In genomic region chr5:90356612-90357011, GRCh38 we compare ENCODE assay signal across 18 cellular contexts. TPM values are rescaled to one million over a fixed set of nuclear protein-coding genes. Genes with fewer than 3 reads are reported as not detected.
A peak's percentile ranks its signal among the peaks of the same experiment; 100 is the strongest.
DNase-seq lines count a peak whose midpoint lies in the region; ATAC-seq and TF ChIP-seq lines count a peak whose summit lies in the region.
"Had no signal": no experiment of that assay in that cellular context is flagged by ENCODE, and none has a peak within 500 bp of the region (broad histone marks: within the 10 kb centered on the region; RNA-seq: fewer than 3 reads in every experiment).

No MANE protein-coding gene starts in this region.

- no peaks in the 10 kb centered on the region for H3K36me3 Mint-ChIP-seq in CD14-positive monocyte
- H3K36me3 Mint-ChIP-seq: stimulated activated memory B cell treated with anti-CD40 and anti-IgM and Interleukin-4, amounts not matched to agents 10 μg/mL and 1 μg/mL and 100 μg/mL, for 72 hours had no signal

- H3K9ac ChIP-seq in SK-N-MC (ENCODE audit: insufficient read length) = peak overlapping the region; percentile 6

- peak; percentile 22 to 82 for DNase-seq in NCI-H2081 (lab: John Stamatoyannopoulos, UW)
- peak; percentile 48 for DNase-seq in SK-N-MC (ENCODE audit: low read depth, low spot score)
- peak; percentile 26 for DNase-seq in fibroblast of peridontal ligament (ENCODE audit: extremely low read depth)
- DNase-seq in superior temporal gyrus (ENCODE audit: extremely low spot score) = peak; percentile 58
- no peak for DNase-seq in DMS79 treated with DMSO at 0.1 percent for 48 hours (lab: John Stamatoyannopoulos, UW)
- DNase-seq in CD14-positive monocyte (ENCODE audit: low spot score) = no peak
- DNase-seq: activated CD4-positive, alpha-beta T cell treated with anti-CD3 and anti-CD28 coated beads for 1 hour; amniotic stem cell; cortex of kidney; DMS53; Karpas-422; naive thymus-derived CD8-positive, alpha-beta T cell; NCI-H526; transverse colon had no signal

- H3K27ac ChIP-seq in SK-N-MC = peak overlapping the region; percentile 51
- H3K27ac ChIP-seq: prostate gland, transverse colon had no signal

- no peak for TF ChIP-seq CTCF in CD14-positive monocyte (IDR thresholded peaks at IDR 0.05)

- H3K4me3 ChIP-seq in SK-N-MC = peak overlapping the region; percentile 60
- H3K4me3 ChIP-seq: lung, prostate gland, transverse colon had no signal

- no peak for ATAC-seq in GM21515 (IDR thresholded peaks at IDR 0.05; ENCODE audit: unreplicated experiment)
- ATAC-seq: naive thymus-derived CD8-positive, alpha-beta T cell; stimulated activated memory B cell treated with anti-CD40 and anti-IgM and Interleukin-4, amounts not matched to agents 10 μg/mL and 1 μg/mL and 100 μg/mL, for 72 hours had no signal

- H3K9me3 ChIP-seq in SK-N-MC (ENCODE audit: low read depth, low read length) = no peaks in the 10 kb centered on the region
- H3K9me3 ChIP-seq: prostate gland, transverse colon had no signal

- H3K4me3 Mint-ChIP-seq in CD14-positive monocyte = no peak overlapping the region
- H3K4me3 Mint-ChIP-seq: naive thymus-derived CD8-positive, alpha-beta T cell; stimulated activated memory B cell treated with anti-CD40 and anti-IgM and Interleukin-4, amounts not matched to agents 10 μg/mL and 1 μg/mL and 100 μg/mL, for 72 hours had no signal

- no peak overlapping the region for H3K27ac Mint-ChIP-seq in CD14-positive monocyte
- H3K27ac Mint-ChIP-seq: naive thymus-derived CD8-positive, alpha-beta T cell; stimulated activated memory B cell treated with anti-CD40 and anti-IgM and Interleukin-4, amounts not matched to agents 10 μg/mL and 1 μg/mL and 100 μg/mL, for 72 hours had no signal

- peaks cover 1 to 7% (median 3%) of the 10 kb centered on the region in 7 donors for H3K9me3 Mint-ChIP-seq in CD14-positive monocyte
- H3K9me3 Mint-ChIP-seq: stimulated activated memory B cell treated with anti-CD40 and anti-IgM and Interleukin-4, amounts not matched to agents 10 μg/mL and 1 μg/mL and 100 μg/mL, for 72 hours had no signal

- H3K27me3 Mint-ChIP-seq in CD14-positive monocyte (ENCODE audit: low read depth in 3 of 3) = peaks cover 0 to 1% (median 1%) of the 10 kb centered on the region in 3 donors

- no peaks in the 10 kb centered on the region for H3K4me1 Mint-ChIP-seq in CD14-positive monocyte
- H3K4me1 Mint-ChIP-seq: naive thymus-derived CD8-positive, alpha-beta T cell; stimulated activated memory B cell treated with anti-CD40 and anti-IgM and Interleukin-4, amounts not matched to agents 10 μg/mL and 1 μg/mL and 100 μg/mL, for 72 hours had no signal

- intact Hi-C loops in CD14-positive monocyte (cut with micrococcal nuclease) = no loop called here

- no peaks in the 10 kb centered on the region for H3K36me3 ChIP-seq in SK-N-MC (ENCODE audit: insufficient read depth, low read length)
- H3K36me3 ChIP-seq: prostate gland, transverse colon had no signal

RNA-seq across cellular contexts. Expression of gene CETN3, which starts 52.9 kb away (rescaled TPM):
- 1 to 10 TPM; 7.7 to 9.0 TPM for polyA plus RNA-seq in CD14-positive monocyte

Comparison
In these comparisons a context has a peak if more than half of its experiments do, and no peak if none do; other contexts are left out.
1. DNase-seq: peak in NCI-H2081 (2 of 2), SK-N-MC (single experiment), fibroblast of peridontal ligament (single experiment) and superior temporal gyrus (single experiment); none in DMS79 treated with DMSO at 0.1 percent for 48 hours (single experiment) and CD14-positive monocyte (single experiment).